15 cellular contexts compared by ENCODE assay signal in the genomic region with DNA sequence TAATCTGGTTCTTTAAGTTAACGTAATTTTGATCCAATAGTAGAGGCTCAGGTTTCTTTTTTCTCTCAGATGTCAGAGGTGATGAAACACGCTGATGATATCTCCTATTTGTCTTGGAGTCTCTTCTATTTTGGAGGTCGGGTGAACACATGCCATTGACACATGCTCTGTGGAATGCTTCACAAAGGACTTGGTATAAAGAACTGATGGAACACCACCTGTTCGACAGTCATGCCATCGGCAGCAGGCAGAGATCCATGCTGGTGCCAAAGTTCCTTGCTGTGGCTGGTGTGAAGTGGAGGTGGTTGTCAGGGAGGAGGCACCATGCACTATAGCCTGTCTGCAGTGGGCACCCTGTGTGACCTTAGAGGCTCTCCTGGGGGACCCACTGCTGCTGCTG.
DNase-seq lines count a peak whose midpoint lies in the region; ATAC-seq, FAIRE-seq and TF ChIP-seq lines count a peak whose summit lies in the region.
"Had no signal": no experiment of that assay in that cellular context is flagged by ENCODE, and none has a peak within 500 bp of the region (broad histone marks: within the 10 kb centered on the region; RNA-seq: fewer than 3 reads in every experiment).

No MANE protein-coding gene starts in this region.

- H3K36me3 ChIP-seq in GM12878 (ENCODE audit: control insufficient read depth in 2 of 2, insufficient read depth in 2 of 2, low read length in 1 of 2), result peaks cover 2 to 26% of the 10 kb centered on the region in 2 experiments; a peak in 3 of 4 replicates
- no peaks in the 10 kb centered on the region for H3K36me3 ChIP-seq in gastrocnemius medialis

- POLR2A ChIA-PET in GM12878 (lab: Charles Lee), result no interaction called here

- no TSS peak for BruUV-seq in GM12878 (replicated peaks; lab: Mats Ljungman, UMichigan)

- H3K27ac ChIP-seq in GM12878 (ENCODE audit: control insufficient read depth, insufficient read depth) (no peak overlapping the region), gastrocnemius medialis (peak overlapping the region; percentile 29 to 74 (median 46))
- H3K27ac ChIP-seq: A549 had no signal

- RAD21 ChIA-PET in GM12878 (lab: Charles Lee; ENCODE audit: unreplicated experiment), result no interaction called here

- no peak overlapping the region for H3K9ac ChIP-seq in GM12878 (ENCODE audit: control insufficient read depth, insufficient read depth, low read length)

- intact Hi-C loops in GM12878 (cut with micrococcal nuclease; ENCODE audit: unreplicated experiment) (no loop called here), gastrocnemius medialis (cut with DNase I; ENCODE audit: low total_unique reads) (no loop called here)

- H2AFZ ChIP-seq in GM12878 (ENCODE audit: control insufficient read depth, low read depth, low read length), result no peak overlapping the region

- TF ChIP-seq RAD21 in GM12878 (IDR thresholded peaks at IDR 0.05; ENCODE audit: insufficient read depth, low read depth, low read length), result no peak

- no peak for FAIRE-seq in GM12878 (lab: Jason Lieb, UNC)
- FAIRE-seq: A549, HepG2, HTR-8/SVneo had no signal

- no peaks in the 10 kb centered on the region for H3K4me1 ChIP-seq in GM12878 (ENCODE audit: control insufficient read depth, insufficient read depth, low read length)
- peaks cover 2 to 15% of the 10 kb centered on the region in 2 donors for H3K4me1 ChIP-seq in gastrocnemius medialis
- H3K4me1 ChIP-seq: A549, Caco-2 had no signal

- CTCF ChIA-PET in GM12878 (lab: Yijun Ruan, JAX), result no interaction called here

- H3K4me2 ChIP-seq in GM12878 (ENCODE audit: control insufficient read depth, insufficient read depth), result no peak overlapping the region
- H3K4me2 ChIP-seq: A549 had no signal

- H3K79me2 ChIP-seq in GM12878 (ENCODE audit: control insufficient read depth, insufficient read depth, low read length), result no peaks in the 10 kb centered on the region

- SMC1A ChIA-PET in GM12878 (lab: Charles Lee; ENCODE audit: uncharacterized antibody, unreplicated experiment), result interaction anchor here (0.9 kb wide), 1 partner anchor 284 kb away, joined by 3 read pairs; no protein-coding TSS in a partner anchor

- no peaks in the 10 kb centered on the region for H3K27me3 ChIP-seq in GM12878 (replicated peaks in 1 of 2; ENCODE audit: control insufficient read depth in 2 of 2, insufficient read depth in 2 of 2, low read length in 1 of 2)
- no peaks in the 10 kb centered on the region for H3K27me3 ChIP-seq in gastrocnemius medialis

- ATAC-seq in GM12878, result peak; percentile 31; the same call in 1 of the 3 replicates
- peak; percentile 89 to 96 for ATAC-seq in gastrocnemius medialis
- ATAC-seq in GM19452 (IDR thresholded peaks at IDR 0.05; ENCODE audit: unreplicated experiment), result no peak
- ATAC-seq: A549, HepG2 had no signal

- H3K4me3 ChIP-seq in GM12878 (no peak overlapping the region), gastrocnemius medialis (no peak overlapping the region)
- H3K4me3 ChIP-seq: A549 had no signal

- H4K20me1 ChIP-seq in GM12878 (ENCODE audit: control insufficient read depth, insufficient read depth), result no peaks in the 10 kb centered on the region

- in situ Hi-C loops in GM12878 (cut with MboI), result loop anchor here (5.0 kb wide), 1 partner anchor 310 kb away; no protein-coding TSS in a partner anchor
- in situ Hi-C loops in gastrocnemius medialis (cut with MboI; ENCODE audit: low sequenced_read_pairs in 4 of 4), result loop anchor here in 3 of 4 donors (10.0 to 25.0 kb wide), 4 partner anchors 100 to 303 kb away; a partner anchor contains a TSS

- H3K9me3 ChIP-seq in GM12878 (replicated peaks; ENCODE audit: control insufficient read depth, insufficient read depth, low read length) (no peaks in the 10 kb centered on the region), gastrocnemius medialis (no peaks in the 10 kb centered on the region)
- H3K9me3 ChIP-seq: A549, Caco-2 had no signal

- TF ChIP-seq POLR2A in GM12878 (IDR thresholded peaks at IDR 0.05; ENCODE audit: low read depth, low read length), result 0 out of 2 replicates have a peak, but pooled peaks have one; percentile 11
- TF ChIP-seq POLR2A in gastrocnemius medialis (IDR thresholded peaks at IDR 0.05), result no peak

- TF ChIP-seq CTCF in GM12878 (IDR thresholded peaks at IDR 0.05 in 2 of 3, conservative IDR thresholded peaks at IDR 0.05 in 1 of 3; ENCODE audit: control insufficient read depth in 2 of 3, extremely low read depth in 1 of 3, insufficient read depth in 1 of 3, low read depth in 3 of 3, low read length in 3 of 3), result no peak
- TF ChIP-seq CTCF in gastrocnemius medialis (IDR thresholded peaks at IDR 0.05 in 4 of 5, conservative IDR thresholded peaks at IDR 0.05 in 1 of 5), result no peak

- WGBS in GM12878 (ENCODE audit: insufficient coverage, insufficient replicate concordance, low lambda C conversion rate, missing lambda C conversion rate), result 88% methylated on average over 5 of the region's 5 CpGs

- DNase-seq in M059J (ENCODE audit: low read depth), result peak; percentile 24
- no peak for DNase-seq in GM12878 (ENCODE audit: low read depth, low spot score)
- DNase-seq in gastrocnemius medialis, result peak; percentile 45 to 66
- no peak for DNase-seq in SKM-1 (lab: John Stamatoyannopoulos, UW; ENCODE audit: unreplicated experiment)
- no peak for DNase-seq in HPDE6-E6E7 (ENCODE audit: extremely low spot score)
- DNase-seq: Caco-2; CD8-positive, alpha-beta memory T cell; DND-41; GDM1; HCEC 1CT; HFFc6 had no signal

- no peak for TF ChIP-seq EP300 in GM12878 (IDR thresholded peaks at IDR 0.05; ENCODE audit: borderline replicate concordance in 1 of 2, control insufficient read depth in 1 of 2, low read depth in 2 of 2, low read length in 2 of 2)

TF ChIP-seq in GM12878, 131 proteins besides CTCF, POLR2A, EP300 and RAD21:
- TF ChIP-seq MYC (IDR thresholded peaks at IDR 0.05; ENCODE audit: insufficient read depth, insufficient read length, insufficient replicate concordance, low read length, severe bottlenecking) (no peak), FOXM1 (IDR thresholded peaks at IDR 0.05; ENCODE audit: low read depth, low read length) (no peak), FOS (IDR thresholded peaks at IDR 0.05; ENCODE audit: borderline replicate concordance, extremely low read depth, insufficient read length) (no peak), SREBF1 (IDR thresholded peaks at IDR 0.05; ENCODE audit: low read length) (no peak), STAT3 (IDR thresholded peaks at IDR 0.05; ENCODE audit: low read depth, low read length) (no peak), JUNB (IDR thresholded peaks at IDR 0.05) (no peak), NFXL1 (IDR thresholded peaks at IDR 0.05; ENCODE audit: borderline replicate concordance) (no peak), ZNF622 (IDR thresholded peaks at IDR 0.05) (no peak), CBX5 (IDR thresholded peaks at IDR 0.05; ENCODE audit: low read depth) (no peak)
- TF ChIP-seq, protein P1, sequence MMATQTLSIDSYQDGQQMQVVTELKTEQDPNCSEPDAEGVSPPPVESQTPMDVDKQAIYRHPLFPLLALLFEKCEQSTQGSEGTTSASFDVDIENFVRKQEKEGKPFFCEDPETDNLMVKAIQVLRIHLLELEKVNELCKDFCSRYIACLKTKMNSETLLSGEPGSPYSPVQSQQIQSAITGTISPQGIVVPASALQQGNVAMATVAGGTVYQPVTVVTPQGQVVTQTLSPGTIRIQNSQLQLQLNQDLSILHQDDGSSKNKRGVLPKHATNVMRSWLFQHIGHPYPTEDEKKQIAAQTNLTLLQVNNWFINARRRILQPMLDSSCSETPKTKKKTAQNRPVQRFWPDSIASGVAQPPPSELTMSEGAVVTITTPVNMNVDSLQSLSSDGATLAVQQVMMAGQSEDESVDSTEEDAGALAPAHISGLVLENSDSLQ (IDR thresholded peaks at IDR 0.05), result no peak

Comparison
In these comparisons a context has a peak if more than half of its experiments do, and no peak if none do; other contexts are left out.
1. DNase-seq: peak in M059J (single experiment) and gastrocnemius medialis (2 of 2); none in GM12878 (single experiment), SKM-1 (single experiment) and HPDE6-E6E7 (single experiment).